Comparison of ENCODE assay signal across 9 cellular contexts in the genomic region with DNA sequence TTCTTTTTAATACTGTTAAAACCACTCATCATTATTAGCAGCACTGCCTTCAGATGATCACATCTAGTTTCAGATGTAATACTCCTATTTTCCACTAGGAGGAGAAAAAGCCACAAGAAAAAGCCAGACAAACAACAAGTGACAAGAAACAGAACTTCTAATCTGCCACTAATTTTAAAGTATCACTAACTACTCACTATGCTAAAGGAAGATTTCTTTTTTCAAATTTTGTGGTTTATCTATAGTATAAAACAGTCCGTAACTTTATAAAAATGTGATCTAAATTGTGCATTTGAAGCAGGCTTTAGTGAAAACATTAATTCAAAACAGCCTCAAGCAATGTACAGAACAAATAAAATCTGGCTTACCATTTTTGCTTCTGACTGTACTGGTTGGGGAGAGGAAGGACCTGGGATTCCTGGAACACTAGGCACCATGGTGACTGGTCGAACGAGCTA. TPM values are rescaled to one million over a fixed set of nuclear protein-coding genes. Genes with fewer than 3 reads are reported as not detected.
DNase-seq lines count a peak whose midpoint lies in the region; ATAC-seq and TF ChIP-seq lines count a peak whose summit lies in the region.
"Had no signal": no experiment of that assay in that cellular context is flagged by ENCODE, and none has a peak within 500 bp of the region (broad histone marks: within the 10 kb centered on the region; RNA-seq: fewer than 3 reads in every experiment).

No MANE protein-coding gene starts in this region.

- no peaks in the 10 kb centered on the region for H3K9me3 ChIP-seq in HCT116 (ENCODE audit: control insufficient read depth in 1 of 2, insufficient read depth in 1 of 2, low read depth in 1 of 2, low read length in 2 of 2)
- H3K9me3 ChIP-seq in ascending aorta: no peaks in the 10 kb centered on the region
- no peaks in the 10 kb centered on the region for H3K9me3 ChIP-seq in thoracic aorta

- POLR2A ChIA-PET in HCT116 (lab: Charles Lee): no interaction called here

- no peaks in the 10 kb centered on the region for H3K4me1 ChIP-seq in HCT116 (ENCODE audit: control insufficient read depth in 1 of 2, insufficient read depth in 2 of 2, low read length in 2 of 2)
- H3K4me1 ChIP-seq in ascending aorta: no peaks in the 10 kb centered on the region
- H3K4me1 ChIP-seq in thoracic aorta (ENCODE audit: control insufficient read depth in 1 of 2, low read depth in 2 of 2): no peaks in the 10 kb centered on the region
- H3K4me1 ChIP-seq: BLaER1 had no signal

- peak; percentile 22 for DNase-seq in DMS153 treated with DMSO at 0.1 percent for 48 hours (lab: John Stamatoyannopoulos, UW; ENCODE audit: unreplicated experiment)
- DNase-seq in DMS153 (lab: John Stamatoyannopoulos, UW): no peak
- DNase-seq in HCT116 (ENCODE audit: low read depth, low spot score): peak; percentile 31
- peak; percentile 19 for DNase-seq in NCI-H2171 (lab: John Stamatoyannopoulos, UW)
- no peak for DNase-seq in ascending aorta (ENCODE audit: low spot score in 2 of 2)
- peak; percentile 48 for DNase-seq in iPS-NIHi7 (ENCODE audit: extremely low spot score)
- DNase-seq in thoracic aorta (ENCODE audit: low spot score): no peak
- DNase-seq in effector CD8-positive, alpha-beta T cell (lab: John Stamatoyannopoulos, UW): no peak

- H3K27ac ChIP-seq in HCT116 (ENCODE audit: low read depth, low read length) (no peak overlapping the region), ascending aorta (no peak overlapping the region), thoracic aorta (no peak overlapping the region)
- H3K27ac ChIP-seq: BLaER1 had no signal

- H2AFZ ChIP-seq in HCT116 (ENCODE audit: low read depth, low read length, poor library complexity, severe bottlenecking): no peak overlapping the region

- H3K27me3 ChIP-seq in HCT116 (ENCODE audit: insufficient read depth, low read length) (no peaks in the 10 kb centered on the region), ascending aorta (no peaks in the 10 kb centered on the region), thoracic aorta (replicated peaks; ENCODE audit: insufficient read depth) (no peaks in the 10 kb centered on the region)
- H3K27me3 ChIP-seq: BLaER1 had no signal

- H3K36me3 ChIP-seq in HCT116 (ENCODE audit: control insufficient read depth in 1 of 2, insufficient read depth in 2 of 2, low read length in 2 of 2): peaks cover 3 to 20% of the 10 kb centered on the region in 2 experiments; a peak in 2 of 4 replicates
- peaks cover 30 to 65% of the 10 kb centered on the region in 2 donors for H3K36me3 ChIP-seq in ascending aorta
- H3K36me3 ChIP-seq in thoracic aorta: peaks cover 9% of the 10 kb centered on the region

- no peaks in the 10 kb centered on the region for H3K79me2 ChIP-seq in HCT116 (ENCODE audit: insufficient read depth, low read length)

- no peak overlapping the region for H3K4me2 ChIP-seq in HCT116 (ENCODE audit: low read length)
- H3K4me2 ChIP-seq: BLaER1 had no signal

- no peaks in the 10 kb centered on the region for H4K20me1 ChIP-seq in HCT116 (ENCODE audit: insufficient read depth)
- H4K20me1 ChIP-seq: BLaER1 had no signal

- no TSS peak for BruUV-seq in HCT116 (replicated peaks; lab: Mats Ljungman, UMichigan)

- CTCF ChIA-PET in HCT116 (lab: Charles Lee): no interaction called here

- RAD21 ChIA-PET in HCT116 (lab: Charles Lee; ENCODE audit: low non-redundant PET in 1 of 2, low total read pairs in 2 of 2, uncharacterized antibody in 2 of 2, unreplicated experiment in 2 of 2): no interaction called here

- TF ChIP-seq CTCF in HCT116 (IDR thresholded peaks at IDR 0.05 in 2 of 3, conservative IDR thresholded peaks at IDR 0.05 in 1 of 3; ENCODE audit: borderline replicate concordance in 1 of 3, insufficient read depth in 1 of 3, low read depth in 2 of 3, low read length in 2 of 3): peak; percentile 45 to 74 (median 47); a peak in 5 of 6 replicates
- TF ChIP-seq CTCF in ascending aorta (IDR thresholded peaks at IDR 0.05): peak; percentile 24 to 72 (median 54)
- TF ChIP-seq CTCF in thoracic aorta (IDR thresholded peaks at IDR 0.05): peak; percentile 72

- H3K9me2 ChIP-seq in HCT116 (ENCODE audit: insufficient read depth): no peaks in the 10 kb centered on the region

- H3K4me3 ChIP-seq in HCT116 (replicated peaks in 1 of 2; ENCODE audit: low read depth in 1 of 2, low read length in 2 of 2) (no peak overlapping the region), ascending aorta (no peak overlapping the region), thoracic aorta (no peak overlapping the region)
- H3K4me3 ChIP-seq: BLaER1 had no signal

- no peak overlapping the region for H3K9ac ChIP-seq in HCT116 (ENCODE audit: low read length)
- H3K9ac ChIP-seq: BLaER1 had no signal

- intact Hi-C loops in HCT116 (cut with micrococcal nuclease) (loop anchor here (10.0 kb wide), 1 partner anchor 174 kb away; no protein-coding TSS in a partner anchor), ascending aorta (cut with DNase I) (loop anchor here (10.0 kb wide), 1 partner anchor 984 kb away; the partner anchor contains the start of genes HOXD12 and HOXD13)

- ATAC-seq in HCT116: peak; percentile 61; the same call in 1 of the 2 replicates
- no peak for ATAC-seq in thoracic aorta (ENCODE audit: insufficient number of reproducible peaks, low FRiP score, low read depth)

- TF ChIP-seq RAD21 in HCT116 (IDR thresholded peaks at IDR 0.05; ENCODE audit: low read depth): peak; percentile 67

- no peak for TF ChIP-seq POLR2A in HCT116 (IDR thresholded peaks at IDR 0.05; ENCODE audit: borderline replicate concordance, extremely low read depth, insufficient read depth, insufficient read length)

TF ChIP-seq in HCT116, 20 proteins besides CTCF, POLR2A, EP300 and RAD21 (continues in another document):
- TF ChIP-seq YY1 (IDR thresholded peaks at IDR 0.05; ENCODE audit: extremely low read depth, insufficient replicate concordance, low read depth, low read length) (no peak), ZNF274 (IDR thresholded peaks at IDR 0.05; ENCODE audit: low read depth, low read length) (no peak), POLR2AphosphoS5 (IDR thresholded peaks at IDR 0.05; ENCODE audit: low read depth, low read length) (no peak), EGR1 (IDR thresholded peaks at IDR 0.05; ENCODE audit: low read depth) (no peak), EZH2 (IDR thresholded peaks at IDR 0.05) (no peak), CEBPB (IDR thresholded peaks at IDR 0.05; ENCODE audit: low read depth) (no peak), SIN3A (IDR thresholded peaks at IDR 0.05; ENCODE audit: low read depth) (no peak), ZFX (IDR thresholded peaks at IDR 0.05) (no peak), SRF (IDR thresholded peaks at IDR 0.05; ENCODE audit: low read depth) (no peak), TCF7L2 (IDR thresholded peaks at IDR 0.05; ENCODE audit: borderline replicate concordance, extremely low read depth, insufficient read depth, insufficient read length) (no peak)
- TF ChIP-seq, protein P1, sequence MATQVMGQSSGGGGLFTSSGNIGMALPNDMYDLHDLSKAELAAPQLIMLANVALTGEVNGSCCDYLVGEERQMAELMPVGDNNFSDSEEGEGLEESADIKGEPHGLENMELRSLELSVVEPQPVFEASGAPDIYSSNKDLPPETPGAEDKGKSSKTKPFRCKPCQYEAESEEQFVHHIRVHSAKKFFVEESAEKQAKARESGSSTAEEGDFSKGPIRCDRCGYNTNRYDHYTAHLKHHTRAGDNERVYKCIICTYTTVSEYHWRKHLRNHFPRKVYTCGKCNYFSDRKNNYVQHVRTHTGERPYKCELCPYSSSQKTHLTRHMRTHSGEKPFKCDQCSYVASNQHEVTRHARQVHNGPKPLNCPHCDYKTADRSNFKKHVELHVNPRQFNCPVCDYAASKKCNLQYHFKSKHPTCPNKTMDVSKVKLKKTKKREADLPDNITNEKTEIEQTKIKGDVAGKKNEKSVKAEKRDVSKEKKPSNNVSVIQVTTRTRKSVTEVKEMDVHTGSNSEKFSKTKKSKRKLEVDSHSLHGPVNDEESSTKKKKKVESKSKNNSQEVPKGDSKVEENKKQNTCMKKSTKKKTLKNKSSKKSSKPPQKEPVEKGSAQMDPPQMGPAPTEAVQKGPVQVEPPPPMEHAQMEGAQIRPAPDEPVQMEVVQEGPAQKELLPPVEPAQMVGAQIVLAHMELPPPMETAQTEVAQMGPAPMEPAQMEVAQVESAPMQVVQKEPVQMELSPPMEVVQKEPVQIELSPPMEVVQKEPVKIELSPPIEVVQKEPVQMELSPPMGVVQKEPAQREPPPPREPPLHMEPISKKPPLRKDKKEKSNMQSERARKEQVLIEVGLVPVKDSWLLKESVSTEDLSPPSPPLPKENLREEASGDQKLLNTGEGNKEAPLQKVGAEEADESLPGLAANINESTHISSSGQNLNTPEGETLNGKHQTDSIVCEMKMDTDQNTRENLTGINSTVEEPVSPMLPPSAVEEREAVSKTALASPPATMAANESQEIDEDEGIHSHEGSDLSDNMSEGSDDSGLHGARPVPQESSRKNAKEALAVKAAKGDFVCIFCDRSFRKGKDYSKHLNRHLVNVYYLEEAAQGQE (IDR thresholded peaks at IDR 0.05; ENCODE audit: low read depth): no peak
- TF ChIP-seq, protein P2, sequence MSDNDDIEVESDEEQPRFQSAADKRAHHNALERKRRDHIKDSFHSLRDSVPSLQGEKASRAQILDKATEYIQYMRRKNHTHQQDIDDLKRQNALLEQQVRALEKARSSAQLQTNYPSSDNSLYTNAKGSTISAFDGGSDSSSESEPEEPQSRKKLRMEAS (IDR thresholded peaks at IDR 0.05): no peak
- TF ChIP-seq, protein P3, sequence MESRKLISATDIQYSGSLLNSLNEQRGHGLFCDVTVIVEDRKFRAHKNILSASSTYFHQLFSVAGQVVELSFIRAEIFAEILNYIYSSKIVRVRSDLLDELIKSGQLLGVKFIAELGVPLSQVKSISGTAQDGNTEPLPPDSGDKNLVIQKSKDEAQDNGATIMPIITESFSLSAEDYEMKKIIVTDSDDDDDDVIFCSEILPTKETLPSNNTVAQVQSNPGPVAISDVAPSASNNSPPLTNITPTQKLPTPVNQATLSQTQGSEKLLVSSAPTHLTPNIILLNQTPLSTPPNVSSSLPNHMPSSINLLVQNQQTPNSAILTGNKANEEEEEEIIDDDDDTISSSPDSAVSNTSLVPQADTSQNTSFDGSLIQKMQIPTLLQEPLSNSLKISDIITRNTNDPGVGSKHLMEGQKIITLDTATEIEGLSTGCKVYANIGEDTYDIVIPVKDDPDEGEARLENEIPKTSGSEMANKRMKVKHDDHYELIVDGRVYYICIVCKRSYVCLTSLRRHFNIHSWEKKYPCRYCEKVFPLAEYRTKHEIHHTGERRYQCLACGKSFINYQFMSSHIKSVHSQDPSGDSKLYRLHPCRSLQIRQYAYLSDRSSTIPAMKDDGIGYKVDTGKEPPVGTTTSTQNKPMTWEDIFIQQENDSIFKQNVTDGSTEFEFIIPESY (IDR thresholded peaks at IDR 0.05; ENCODE audit: extremely low read depth, insufficient replicate concordance, low read length): no peak
- TF ChIP-seq, protein P4, sequence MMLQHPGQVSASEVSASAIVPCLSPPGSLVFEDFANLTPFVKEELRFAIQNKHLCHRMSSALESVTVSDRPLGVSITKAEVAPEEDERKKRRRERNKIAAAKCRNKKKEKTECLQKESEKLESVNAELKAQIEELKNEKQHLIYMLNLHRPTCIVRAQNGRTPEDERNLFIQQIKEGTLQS (IDR thresholded peaks at IDR 0.05): no peak

RNA-seq across cellular contexts. Expression of gene ATF2, which starts 56.8 kb away (rescaled TPM):
- 29.6 TPM for total RNA-seq in HCT116 (2021; ENCODE audit: unreplicated experiment)
- polyA plus RNA-seq in HCT116 (2012): 13.7 and 16.2 TPM in 2 replicates
- total RNA-seq in ascending aorta: 84.8 TPM
- total RNA-seq in thoracic aorta: 10 to 100 TPM; 58.9 to 62.6 TPM

Comparison
In these comparisons a context has a peak if more than half of its experiments do, and no peak if none do; other contexts are left out.
1. DNase-seq: peak in DMS153 treated with DMSO at 0.1 percent for 48 hours (single experiment), HCT116 (single experiment), NCI-H2171 (single experiment) and iPS-NIHi7 (single experiment); none in DMS153 (single experiment), ascending aorta (0 of 2), thoracic aorta (single experiment) and effector CD8-positive, alpha-beta T cell (single experiment).
2. Peak in every context shown above with its lines, with median percentiles within 50 percentile points of each other: CTCF ChIP-seq.